8 cellular contexts compared by ENCODE assay signal in the genomic region with DNA sequence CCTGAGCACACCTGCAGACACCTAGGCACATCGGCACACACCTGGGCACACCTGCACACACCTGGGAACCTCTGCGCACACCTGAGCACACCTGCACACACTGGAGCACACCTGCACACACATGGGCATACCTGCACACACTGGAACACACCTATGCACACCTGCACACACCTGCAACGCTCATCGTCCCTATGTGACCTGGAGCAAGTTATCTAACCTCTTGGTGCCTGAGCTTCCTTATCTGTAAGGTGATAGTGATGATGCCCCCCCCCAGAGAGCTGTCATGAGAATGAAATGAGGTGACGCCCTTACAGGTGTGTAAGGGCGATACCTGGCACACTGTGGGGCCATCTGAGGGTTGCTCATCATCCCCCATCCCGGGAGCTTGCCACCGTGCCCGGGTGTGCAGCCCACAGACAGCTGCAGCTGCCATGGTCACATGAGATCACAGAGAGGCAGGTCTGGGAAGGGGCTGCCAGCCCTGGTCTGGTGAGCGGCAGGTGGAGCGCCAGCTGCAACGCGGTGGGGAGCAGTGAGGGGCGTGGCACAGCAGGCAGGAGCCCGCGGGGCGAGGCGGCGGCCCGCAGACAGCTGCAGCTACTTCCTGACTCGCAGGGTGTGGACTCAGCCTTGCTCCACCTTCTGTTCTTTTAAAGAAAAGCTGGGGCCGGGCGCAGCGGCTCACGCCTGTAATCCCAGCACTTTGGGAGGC. TPM values are rescaled to one million over a fixed set of nuclear protein-coding genes. Genes with fewer than 3 reads are reported as not detected.
DNase-seq lines count a peak whose midpoint lies in the region; ATAC-seq, FAIRE-seq and TF ChIP-seq lines count a peak whose summit lies in the region.

No MANE protein-coding gene starts in this region.

- peaks cover 1% of the 10 kb centered on the region for H3K9me3 Mint-ChIP-seq in memory B cell

- H3K27ac ChIP-seq in A549 = peak overlapping the region; percentile 30 to 58; a peak in 3 of 6 replicates

- H3K9me3 ChIP-seq in A549 = peaks cover 1% of the 10 kb centered on the region; the same call in 1 of the 3 replicates

- peak overlapping the region; percentile 72 for H3K4me2 ChIP-seq in A549

- peak overlapping the region; percentile 70 for H3K4me3 Mint-ChIP-seq in memory B cell

- CTCF ChIA-PET in A549 (lab: Yijun Ruan, JAX) = interaction anchor here (0.6 to 5.9 kb wide), 7 partner anchors 10 to 185 kb away, joined by 3 to 70 read pairs (median 3); no protein-coding TSS in a partner anchor

- no peaks in the 10 kb centered on the region for H3K36me3 Mint-ChIP-seq in memory B cell

- H3K4me1 Mint-ChIP-seq in memory B cell = peaks cover 35% of the 10 kb centered on the region

- peak overlapping the region; percentile 87 for H3K27ac Mint-ChIP-seq in memory B cell

- peak; percentile 45 to 57 for DNase-seq in A549 (ENCODE audit: low read depth in 1 of 2, low spot score in 1 of 2)
- peak; percentile 61 for DNase-seq in GM19240 (ENCODE audit: insufficient read length, low spot score)
- DNase-seq in LoVo (ENCODE audit: low spot score) = peak; percentile 82
- peak; percentile 22 for DNase-seq in OCI-M1 (lab: John Stamatoyannopoulos, UW)
- peak; percentile 81 for DNase-seq in activated effector memory CD4-positive, alpha-beta T cell treated with anti-CD3 and anti-CD28 coated beads, Interleukin-2, amount 50 U/mL, for 16 hours
- DNase-seq in memory B cell (ENCODE audit: low spot score in 2 of 2) = peak; percentile 70 to 83
- DNase-seq in mesenteric fat pad (ENCODE audit: low spot score) = no peak
- no peak for DNase-seq in epidermal melanocyte (ENCODE audit: insufficient read length, low spot score)

- 25% methylated on average over 17 of the region's 25 CpGs for WGBS in A549 (ENCODE audit: missing lambda C conversion rate)

- peak; percentile 36 to 76; a peak in 4 of 6 replicates for ATAC-seq in A549
- peak; percentile 81 for ATAC-seq in memory B cell (ENCODE audit: low read depth)

- POLR2A ChIA-PET in A549 (lab: Yijun Ruan, JAX) = interaction anchor here (0.5 kb wide), 1 partner anchor 188 kb away, joined by 3 read pairs; the partner anchor contains the start of gene P2RX2

- no peak for TF ChIP-seq POLR2A in A549 (IDR thresholded peaks at IDR 0.05; ENCODE audit: low read length)

- no peak for TF ChIP-seq CTCF in A549 (IDR thresholded peaks at IDR 0.05)

- TF ChIP-seq EP300 in A549 (IDR thresholded peaks at IDR 0.05) = no peak

- no peak for FAIRE-seq in A549 (lab: Jason Lieb, UNC)

- 0 out of 3 replicates have a peak overlapping the region, but pooled peaks have one; percentile 18 for H3K4me3 ChIP-seq in A549

- H3K4me1 ChIP-seq in A549 = peaks cover 21% of the 10 kb centered on the region; the same call in 2 of the 3 replicates

- no peak for TF ChIP-seq RAD21 in A549 (conservative IDR thresholded peaks at IDR 0.05 in 1 of 2, IDR thresholded peaks at IDR 0.05 in 1 of 2)

- H3K27me3 Mint-ChIP-seq in memory B cell = no peaks in the 10 kb centered on the region

TF ChIP-seq in A549, 52 proteins besides CTCF, POLR2A, EP300 and RAD21:
- TF ChIP-seq CBX8 (IDR thresholded peaks at IDR 0.05) (no peak), PBX3 (IDR thresholded peaks at IDR 0.05) (no peak), HOXB5 (CRISPR knock-in tag; IDR thresholded peaks at IDR 0.05) (no peak), TP53 (CRISPR knock-in tag; IDR thresholded peaks at IDR 0.05) (no peak), MYC (IDR thresholded peaks at IDR 0.05; ENCODE audit: borderline replicate concordance, low read length) (no peak), RARB (CRISPR knock-in tag; IDR thresholded peaks at IDR 0.05) (no peak), ZNF302 (CRISPR knock-in tag; IDR thresholded peaks at IDR 0.05) (no peak), MAZ (IDR thresholded peaks at IDR 0.05; ENCODE audit: borderline replicate concordance, low read depth, low read length) (no peak), POLR2AphosphoS2 (conservative IDR thresholded peaks at IDR 0.05; ENCODE audit: low read length) (no peak), RCOR1 (IDR thresholded peaks at IDR 0.05; ENCODE audit: low read depth, low read length) (no peak)

RNA-seq across cellular contexts. Expression of gene FBRSL1, which starts 59.9 kb away (rescaled TPM):
- polyA plus RNA-seq in A549 (2011; rRNA removed) (2.7 and 3.0 TPM in 2 replicates), A549 (2017; fragmentation: RNase III; extraction: RNeasy Plus Mini Kit Qiagen cat#74134 plus additional on column Dnase treatment) (28.5 to 37.8 TPM (median 32.8 TPM) in 3 replicates)
- 13.4 and 22.4 TPM in 2 replicates for polyA plus RNA-seq in A549 (2012; cell fraction: cytosol; rRNA removed)
- 53.8 and 59.8 TPM in 2 replicates for polyA plus RNA-seq in A549 (2012; cell fraction: nucleus; rRNA removed)
- 3.4 and 3.6 TPM in 2 replicates for polyA minus RNA-seq in A549 (2011; rRNA and poly(A)+ RNA removed)
- 30.5 TPM for total RNA-seq in mesenteric fat pad

Comparison
In these comparisons a context has a peak if more than half of its experiments do, and no peak if none do; other contexts are left out.
1. DNase-seq: peak in A549 (2 of 2), GM19240 (single experiment), LoVo (single experiment), OCI-M1 (single experiment), activated effector memory CD4-positive, alpha-beta T cell treated with anti-CD3 and anti-CD28 coated beads, Interleukin-2, amount 50 U/mL, for 16 hours (single experiment) and memory B cell (2 of 2); none in mesenteric fat pad (single experiment) and epidermal melanocyte (single experiment).